In the genomic region with DNA sequence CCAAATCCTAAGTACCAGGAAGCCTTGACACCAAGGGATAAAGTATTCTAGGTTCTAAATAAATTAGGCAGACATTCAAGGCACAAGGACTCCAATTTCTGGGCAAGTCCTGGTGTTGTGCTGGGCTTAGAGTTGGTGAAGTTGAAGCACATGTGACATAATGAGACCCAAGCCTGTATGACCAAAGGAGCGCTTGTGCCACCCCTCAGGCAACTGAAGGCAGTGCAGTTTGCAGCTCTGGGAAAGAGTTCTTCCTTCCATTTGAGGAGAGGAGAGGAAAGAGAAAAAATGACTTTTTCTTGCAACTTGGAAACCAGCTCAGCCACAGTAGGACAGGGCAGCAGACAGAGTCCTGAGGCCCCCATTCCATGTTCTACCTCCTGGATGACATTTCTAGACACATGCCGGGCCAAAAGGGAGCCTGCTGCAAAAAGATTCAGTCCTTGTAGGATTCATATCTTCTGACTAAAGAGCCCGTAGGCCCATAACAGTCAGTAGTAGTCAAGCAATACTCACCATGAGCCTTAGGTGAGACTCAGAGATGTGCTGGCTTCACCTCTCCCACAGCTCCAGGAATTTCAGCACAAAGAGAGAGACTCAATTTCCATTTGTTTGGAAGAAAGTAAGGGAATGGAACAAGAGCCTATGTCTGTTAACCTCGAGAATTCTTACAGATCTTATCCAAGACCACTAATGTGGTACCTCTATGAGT, we compare ENCODE assay signal across 1 cellular context.
TF ChIP-seq lines count a peak whose summit lies in the region.

No MANE protein-coding gene starts in this region.

TF ChIP-seq in HepG2, 621 proteins besides CTCF, POLR2A, EP300 and RAD21 (continued from another document):
- TF ChIP-seq, protein P1, sequence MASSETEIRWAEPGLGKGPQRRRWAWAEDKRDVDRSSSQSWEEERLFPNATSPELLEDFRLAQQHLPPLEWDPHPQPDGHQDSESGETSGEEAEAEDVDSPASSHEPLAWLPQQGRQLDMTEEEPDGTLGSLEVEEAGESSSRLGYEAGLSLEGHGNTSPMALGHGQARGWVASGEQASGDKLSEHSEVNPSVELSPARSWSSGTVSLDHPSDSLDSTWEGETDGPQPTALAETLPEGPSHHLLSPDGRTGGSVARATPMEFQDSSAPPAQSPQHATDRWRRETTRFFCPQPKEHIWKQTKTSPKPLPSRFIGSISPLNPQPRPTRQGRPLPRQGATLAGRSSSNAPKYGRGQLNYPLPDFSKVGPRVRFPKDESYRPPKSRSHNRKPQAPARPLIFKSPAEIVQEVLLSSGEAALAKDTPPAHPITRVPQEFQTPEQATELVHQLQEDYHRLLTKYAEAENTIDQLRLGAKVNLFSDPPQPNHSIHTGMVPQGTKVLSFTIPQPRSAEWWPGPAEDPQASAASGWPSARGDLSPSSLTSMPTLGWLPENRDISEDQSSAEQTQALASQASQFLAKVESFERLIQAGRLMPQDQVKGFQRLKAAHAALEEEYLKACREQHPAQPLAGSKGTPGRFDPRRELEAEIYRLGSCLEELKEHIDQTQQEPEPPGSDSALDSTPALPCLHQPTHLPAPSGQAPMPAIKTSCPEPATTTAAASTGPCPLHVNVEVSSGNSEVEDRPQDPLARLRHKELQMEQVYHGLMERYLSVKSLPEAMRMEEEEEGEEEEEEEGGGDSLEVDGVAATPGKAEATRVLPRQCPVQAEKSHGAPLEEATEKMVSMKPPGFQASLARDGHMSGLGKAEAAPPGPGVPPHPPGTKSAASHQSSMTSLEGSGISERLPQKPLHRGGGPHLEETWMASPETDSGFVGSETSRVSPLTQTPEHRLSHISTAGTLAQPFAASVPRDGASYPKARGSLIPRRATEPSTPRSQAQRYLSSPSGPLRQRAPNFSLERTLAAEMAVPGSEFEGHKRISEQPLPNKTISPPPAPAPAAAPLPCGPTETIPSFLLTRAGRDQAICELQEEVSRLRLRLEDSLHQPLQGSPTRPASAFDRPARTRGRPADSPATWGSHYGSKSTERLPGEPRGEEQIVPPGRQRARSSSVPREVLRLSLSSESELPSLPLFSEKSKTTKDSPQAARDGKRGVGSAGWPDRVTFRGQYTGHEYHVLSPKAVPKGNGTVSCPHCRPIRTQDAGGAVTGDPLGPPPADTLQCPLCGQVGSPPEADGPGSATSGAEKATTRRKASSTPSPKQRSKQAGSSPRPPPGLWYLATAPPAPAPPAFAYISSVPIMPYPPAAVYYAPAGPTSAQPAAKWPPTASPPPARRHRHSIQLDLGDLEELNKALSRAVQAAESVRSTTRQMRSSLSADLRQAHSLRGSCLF (CRISPR knock-in tag; IDR thresholded peaks at IDR 0.05; ENCODE audit: borderline replicate concordance): no peak
- no peak for TF ChIP-seq USF2 (IDR thresholded peaks at IDR 0.05; ENCODE audit: low read depth, low read length)
- no peak for TF ChIP-seq USF2 (CRISPR knock-in tag; IDR thresholded peaks at IDR 0.05; ENCODE audit: borderline replicate concordance)
- TF ChIP-seq GATA4 (IDR thresholded peaks at IDR 0.05; ENCODE audit: borderline replicate concordance, low read depth): no peak
- no peak for TF ChIP-seq RAD51 (IDR thresholded peaks at IDR 0.05; ENCODE audit: borderline replicate concordance)
- no peak for TF ChIP-seq ZIK1 (CRISPR knock-in tag; IDR thresholded peaks at IDR 0.05; ENCODE audit: borderline replicate concordance, low read depth)
- TF ChIP-seq ZNF550 (CRISPR knock-in tag; IDR thresholded peaks at IDR 0.05; ENCODE audit: borderline replicate concordance): no peak
- TF ChIP-seq ZNF30 (CRISPR knock-in tag; IDR thresholded peaks at IDR 0.05): no peak
- TF ChIP-seq, protein P2, sequence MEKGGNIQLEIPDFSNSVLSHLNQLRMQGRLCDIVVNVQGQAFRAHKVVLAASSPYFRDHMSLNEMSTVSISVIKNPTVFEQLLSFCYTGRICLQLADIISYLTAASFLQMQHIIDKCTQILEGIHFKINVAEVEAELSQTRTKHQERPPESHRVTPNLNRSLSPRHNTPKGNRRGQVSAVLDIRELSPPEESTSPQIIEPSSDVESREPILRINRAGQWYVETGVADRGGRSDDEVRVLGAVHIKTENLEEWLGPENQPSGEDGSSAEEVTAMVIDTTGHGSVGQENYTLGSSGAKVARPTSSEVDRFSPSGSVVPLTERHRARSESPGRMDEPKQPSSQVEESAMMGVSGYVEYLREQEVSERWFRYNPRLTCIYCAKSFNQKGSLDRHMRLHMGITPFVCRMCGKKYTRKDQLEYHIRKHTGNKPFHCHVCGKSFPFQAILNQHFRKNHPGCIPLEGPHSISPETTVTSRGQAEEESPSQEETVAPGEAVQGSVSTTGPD (CRISPR knock-in tag; IDR thresholded peaks at IDR 0.05): no peak
- TF ChIP-seq, protein P3, sequence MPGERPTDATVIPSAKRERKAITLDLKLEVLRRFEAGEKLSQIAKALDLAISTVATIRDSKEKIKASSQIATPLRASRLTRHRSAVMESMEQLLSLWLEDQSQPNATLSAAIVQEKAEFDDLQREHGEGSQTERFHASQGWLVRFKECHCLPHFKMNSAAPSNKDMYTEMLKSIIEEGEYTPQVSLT (CRISPR knock-in tag; IDR thresholded peaks at IDR 0.05; ENCODE audit: borderline replicate concordance, low read depth): no peak
- no peak for TF ChIP-seq ZNF235 (CRISPR knock-in tag; IDR thresholded peaks at IDR 0.05; ENCODE audit: borderline replicate concordance)
- TF ChIP-seq NFKBIZ (CRISPR knock-in tag; IDR thresholded peaks at IDR 0.05): no peak
- no peak for TF ChIP-seq ZNF772 (CRISPR knock-in tag; IDR thresholded peaks at IDR 0.05)
TF ChIP-seq in HepG2: peak in this region for 0.
